Comparison of ENCODE assay signal across 8 cellular contexts in genomic region chr19:37654525-37654832, GRCh38. TPM values are rescaled to one million over a fixed set of nuclear protein-coding genes. Genes with fewer than 3 reads are reported as not detected.
DNase-seq lines count a peak whose midpoint lies in the region; ATAC-seq, FAIRE-seq and TF ChIP-seq lines count a peak whose summit lies in the region.

No MANE protein-coding gene starts in this region.

- no peaks in the 10 kb centered on the region for H3K36me3 ChIP-seq in small intestine (ENCODE audit: control insufficient read depth in 2 of 2, insufficient read depth in 2 of 2, low read length in 2 of 2)

- H3K27ac Mint-ChIP-seq in activated naive CD8-positive, alpha-beta T cell: peak overlapping the region; percentile 81

- FAIRE-seq in small intestine (lab: Jason Lieb, UNC): no peak
- FAIRE-seq in H54 (lab: Jason Lieb, UNC): no peak

- peak; percentile 57 for DNase-seq in NCI-H2171 treated with DMSO at 0.1 percent for 48 hours (lab: John Stamatoyannopoulos, UW)
- no peak for DNase-seq in NCI-H2171 (lab: John Stamatoyannopoulos, UW)
- DNase-seq in NB4 (ENCODE audit: low read depth): peak; percentile 63
- DNase-seq in small intestine: peak; percentile 29
- DNase-seq in H54 (ENCODE audit: insufficient read length, low spot score): no peak

- H3K27me3 ChIP-seq in small intestine (ENCODE audit: control insufficient read depth in 2 of 2, insufficient read depth in 2 of 2, low read length in 2 of 2): no peaks in the 10 kb centered on the region

- H3K9me3 ChIP-seq in iPS-18c (ENCODE audit: control insufficient read depth, insufficient read depth, low read length) (no peaks in the 10 kb centered on the region), small intestine (ENCODE audit: control insufficient read depth, low read depth) (no peaks in the 10 kb centered on the region)

- WGBS in small intestine, 3 donors: 0 to 1% (median 1%) methylated on average over 9 of the region's 9 CpGs

- TF ChIP-seq CTCF in NB4 (IDR thresholded peaks at IDR 0.05; ENCODE audit: low read depth, low read length): no peak

- H3K36me3 Mint-ChIP-seq in activated naive CD8-positive, alpha-beta T cell: peaks cover 9% of the 10 kb centered on the region

- H3K4me1 ChIP-seq in small intestine (ENCODE audit: control insufficient read depth in 2 of 2, insufficient read depth in 1 of 2, low read depth in 1 of 2, low read length in 1 of 2): peaks cover 0 to 3% of the 10 kb centered on the region in 2 donors

- H3K27ac ChIP-seq in small intestine (ENCODE audit: low read depth in 1 of 2, low read length in 1 of 2): peak overlapping the region in 1 of 2 donors; percentile 95

- no peak for TF ChIP-seq POLR2A in NB4 (IDR thresholded peaks at IDR 0.05; ENCODE audit: extremely low read depth, insufficient read length)
- TF ChIP-seq POLR2A in H54 (IDR thresholded peaks at IDR 0.05; ENCODE audit: low read depth, low read length): no peak

- no peaks in the 10 kb centered on the region for H3K9me3 Mint-ChIP-seq in activated naive CD8-positive, alpha-beta T cell (ENCODE audit: low read depth)

- no peaks in the 10 kb centered on the region for H3K27me3 Mint-ChIP-seq in activated naive CD8-positive, alpha-beta T cell

- H3K4me3 ChIP-seq in NB4 (ENCODE audit: low read depth, low read length): peak overlapping the region; percentile 85
- peak overlapping the region; percentile 89 for H3K4me3 ChIP-seq in iPS-18c (ENCODE audit: insufficient read depth, low read depth, low read length)
- peak overlapping the region; percentile 53 to 76 for H3K4me3 ChIP-seq in small intestine (ENCODE audit: low read depth in 1 of 2, low read length in 2 of 2)

- peak overlapping the region; percentile 95 for H3K4me3 Mint-ChIP-seq in activated naive CD8-positive, alpha-beta T cell

- ATAC-seq in GM18511 (IDR thresholded peaks at IDR 0.05; ENCODE audit: unreplicated experiment): no peak

- H3K4me1 Mint-ChIP-seq in activated naive CD8-positive, alpha-beta T cell (ENCODE audit: low read depth): peaks cover 34% of the 10 kb centered on the region

RNA-seq across cellular contexts. Expression of gene ZFP30, which starts 0.8 kb away (rescaled TPM):
- polyA plus RNA-seq in small intestine: 1 to 10 TPM in 1 of 3 donors, under 1 TPM in 2; 0.27 to 4.4 (median 0.45) TPM

RNA-seq across cellular contexts. Expression of gene ZNF540, which starts 59.8 kb away (rescaled TPM):
- polyA plus RNA-seq in small intestine: 1 to 10 TPM; 1.1 to 1.8 (median 1.6) TPM

RNA-seq across cellular contexts. Expression of gene ZNF571, which starts 59.9 kb away (rescaled TPM):
- polyA plus RNA-seq in small intestine: 1 to 10 TPM in 2 of 3 donors, under 1 TPM in 1; 0.89 to 1.6 (median 1.4) TPM

Comparison
In these comparisons a context has a peak if more than half of its experiments do, and no peak if none do; other contexts are left out.
1. DNase-seq: peak in NCI-H2171 treated with DMSO at 0.1 percent for 48 hours (single experiment), NB4 (single experiment) and small intestine (single experiment); none in NCI-H2171 (single experiment) and H54 (single experiment).
2. Peak in every context shown above with its lines, with median percentiles within 50 percentile points of each other: H3K4me3 ChIP-seq.